ENCODE assay signal across 19 cellular contexts in the genomic region with DNA sequence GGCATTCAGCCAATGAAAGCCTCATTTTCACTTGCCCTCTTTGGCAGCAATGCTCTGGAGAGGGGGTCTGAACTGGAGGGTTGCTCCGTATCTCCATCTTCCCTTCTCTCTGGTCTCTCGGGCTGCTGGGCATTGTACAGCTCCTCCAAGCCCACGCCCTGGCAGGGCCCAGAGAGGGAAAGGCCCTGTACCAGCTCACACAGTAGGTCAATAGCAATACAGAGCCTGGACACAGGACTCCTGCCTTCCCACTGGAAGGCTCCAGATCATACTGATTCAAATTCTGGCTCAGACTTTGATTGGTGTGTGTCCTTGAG. TPM values are rescaled to one million over a fixed set of nuclear protein-coding genes. Genes with fewer than 3 reads are reported as not detected.
"Had no signal": no experiment of that assay in that cellular context is flagged by ENCODE, and none has a peak within 500 bp of the region (broad histone marks: within the 10 kb centered on the region; RNA-seq: fewer than 3 reads in every experiment).

No MANE protein-coding gene starts in this region.

- DNase-seq: activated T-cell treated with anti-CD3 and anti-CD28 coated beads, Interleukin-2, amount 50 U/mL, for 24 hours; colonic mucosa; endodermal cell; head of caudate nucleus; naive thymus-derived CD8-positive, alpha-beta T cell; small intestine; stimulated activated CD4-positive, alpha-beta T cell treated with anti-CD3 and anti-CD28 coated beads, Interleukin-2, amount 100 ng/mL, for 24 hours; stimulated activated naive B cell treated with anti-CD40 and anti-IgM and Interleukin-4, amounts not matched to agents 10 μg/mL and 1 μg/mL and 100 μg/mL, for 72 hours; T-helper 9 cell; upper lobe of right lung had no signal

- H3K36me3 ChIP-seq: colonic mucosa, gastroesophageal sphincter, prostate gland, upper lobe of right lung had no signal

- H3K9me3 ChIP-seq: colonic mucosa, gastroesophageal sphincter, prostate gland, upper lobe of right lung had no signal

- ATAC-seq: activated naive CD4-positive, alpha-beta T cell treated with anti-CD3 and anti-CD28 coated beads, Interleukin-2, amount 50 U/mL, for 72 hours; activated T-helper 17 cell treated with anti-CD3 and anti-CD28 coated beads, Interleukin-2, amount 50 U/mL, for 72 hours; gastroesophageal sphincter; left lobe of liver; naive thymus-derived CD8-positive, alpha-beta T cell; stimulated activated naive B cell treated with anti-CD40 and anti-IgM and Interleukin-4, amounts not matched to agents 10 μg/mL and 1 μg/mL and 100 μg/mL, for 72 hours; upper lobe of right lung had no signal

- H3K4me3 ChIP-seq: colonic mucosa, gastroesophageal sphincter, prostate gland, upper lobe of right lung had no signal

- H3K27me3 ChIP-seq: colonic mucosa, gastroesophageal sphincter, upper lobe of right lung had no signal

- H3K27ac ChIP-seq: colonic mucosa, epithelial cell of prostate, prostate gland, upper lobe of right lung had no signal

- H3K4me1 ChIP-seq: colonic mucosa, prostate gland, upper lobe of right lung had no signal

RNA-seq across cellular contexts. Expression of a gene that starts 6.6 kb away (rescaled TPM):
- total RNA-seq: activated naive CD4-positive, alpha-beta T cell treated with anti-CD3 and anti-CD28 coated beads, Interleukin-2, amount 50 U/mL, for 72 hours; activated T-helper 17 cell treated with anti-CD3 and anti-CD28 coated beads, Interleukin-2, amount 50 U/mL, for 72 hours; lung microvascular endothelial cell; naive thymus-derived CD8-positive, alpha-beta T cell; T-helper 1 cell treated with Interleukin-12 subunit alpha and Interleukin-12 subunit beta and Interleukin-4 antibody, amounts not matched to agents 30 ng/mL and 1 ng/mL, for 36 hours had no signal
- polyA plus RNA-seq: keratinocyte; naive thymus-derived CD8-positive, alpha-beta T cell had no signal
